In genomic region chr9:98600631-98601030, GRCh38 we compare ENCODE assay signal across 30 cellular contexts.
"Had no signal": no experiment of that assay in that cellular context is flagged by ENCODE, and none has a peak within 500 bp of the region (broad histone marks: within the 10 kb centered on the region; RNA-seq: fewer than 3 reads in every experiment).

No MANE protein-coding gene starts in this region.

- H3K27ac ChIP-seq: Peyer's patch, RWPE1, SJCRH30, VCaP had no signal

- H3K9me3 ChIP-seq: MG63, Peyer's patch, SJCRH30, SK-N-SH had no signal

- ATAC-seq: activated CD8-positive, alpha-beta T cell treated with anti-CD3 and anti-CD28 coated beads for 36 hours had no signal

- H3K36me3 ChIP-seq: MG63, Peyer's patch, SJCRH30 had no signal

- H3K9me3 Mint-ChIP-seq: activated CD8-positive, alpha-beta T cell treated with anti-CD3 and anti-CD28 coated beads for 36 hours; activated naive CD4-positive, alpha-beta T cell treated with anti-CD3 and anti-CD28 coated beads, Interleukin-2, amount 50 U/mL, for 24 hours; activated T-cell treated with anti-CD3 and anti-CD28 coated beads, Interleukin-2, amount 50 U/mL, for 24 hours; activated T-helper 1 cell treated with anti-CD3 and anti-CD28 coated beads, Interleukin-12 subunit alpha, Interleukin-12 subunit beta, Interleukin-2, Interleukin-4 antibody, amounts not matched to agents 30 ng/mL and 10 ng/mL and 1 ng/mL, durations not matched to agents 14 hours and 24 hours and 36 hours; brain had no signal

- H3K36me3 Mint-ChIP-seq: activated naive CD4-positive, alpha-beta T cell treated with anti-CD3 and anti-CD28 coated beads, Interleukin-2, amount 50 U/mL, for 24 hours; brain had no signal

- H3K4me3 Mint-ChIP-seq: activated CD8-positive, alpha-beta T cell treated with anti-CD3 and anti-CD28 coated beads for 36 hours; activated naive CD4-positive, alpha-beta T cell treated with anti-CD3 and anti-CD28 coated beads, Interleukin-2, amount 50 U/mL, for 24 hours; activated T-cell treated with anti-CD3 and anti-CD28 coated beads, Interleukin-2, amount 50 U/mL, for 24 hours; activated T-helper 1 cell treated with anti-CD3 and anti-CD28 coated beads, Interleukin-12 subunit alpha, Interleukin-12 subunit beta, Interleukin-2, Interleukin-4 antibody, amounts not matched to agents 30 ng/mL and 10 ng/mL and 1 ng/mL, durations not matched to agents 14 hours and 24 hours and 36 hours; brain had no signal

- H3K4me1 Mint-ChIP-seq: activated naive CD4-positive, alpha-beta T cell treated with anti-CD3 and anti-CD28 coated beads, Interleukin-2, amount 50 U/mL, for 24 hours had no signal

- DNase-seq: activated CD4-positive, CD25-positive, alpha-beta regulatory T cell; activated CD8-positive, alpha-beta memory T cell treated with anti-CD3 and anti-CD28 coated beads, Interleukin-2, amount 50 U/mL, for 4 hours; activated CD8-positive, alpha-beta T cell treated with anti-CD3 and anti-CD28 coated beads for 36 hours; activated effector memory CD4-positive, alpha-beta T cell treated with Interleukin-2 at 50 U/mL for 16 hours; activated naive CD4-positive, alpha-beta T cell; activated T-cell treated with anti-CD3 and anti-CD28 coated beads, Interleukin-2, amount 50 U/mL, for 24 hours; amniotic stem cell; MG63; MV-4-11; NCI-H1092 treated with DMSO at 0.1 percent for 48 hours; NCI-H1417 treated with DMSO at 0.1 percent for 48 hours; NCI-H1694; NCI-H2029; NCI-H2107; NCI-H2171 treated with DMSO at 0.1 percent for 48 hours; NCI-H226; NCI-H510A treated with DMSO at 0.1 percent for 48 hours; NCI-H69; NK-92 treated with Interleukin-12 subunit alpha and Interleukin-12 subunit beta, amount 100 ng/mL, for 24 hours; OCI-M1; Peyer's patch; Right ventricle myocardium superior; SJCRH30; SK-N-SH; T-helper 1 cell had no signal

- H3K27ac Mint-ChIP-seq: activated CD8-positive, alpha-beta T cell treated with anti-CD3 and anti-CD28 coated beads for 36 hours; activated naive CD4-positive, alpha-beta T cell treated with anti-CD3 and anti-CD28 coated beads, Interleukin-2, amount 50 U/mL, for 24 hours; activated T-cell treated with anti-CD3 and anti-CD28 coated beads, Interleukin-2, amount 50 U/mL, for 24 hours; activated T-helper 1 cell treated with anti-CD3 and anti-CD28 coated beads, Interleukin-12 subunit alpha, Interleukin-12 subunit beta, Interleukin-2, Interleukin-4 antibody, amounts not matched to agents 30 ng/mL and 10 ng/mL and 1 ng/mL, durations not matched to agents 14 hours and 24 hours and 36 hours; brain had no signal

- H3K27me3 ChIP-seq: MG63, Peyer's patch had no signal

- H3K4me1 ChIP-seq: Peyer's patch, SJCRH30 had no signal

- H3K27me3 Mint-ChIP-seq: activated T-cell treated with anti-CD3 and anti-CD28 coated beads, Interleukin-2, amount 50 U/mL, for 24 hours had no signal

- H3K9ac ChIP-seq: SK-N-SH had no signal

- H3K4me3 ChIP-seq: MG63, Peyer's patch, SJCRH30 had no signal
